1 cellular context compared by ENCODE assay signal in genomic region chr2:72936669-72937355, GRCh38.
TF ChIP-seq lines count a peak whose summit lies in the region.

No MANE protein-coding gene starts in this region.

TF ChIP-seq in H1, 55 proteins besides CTCF, POLR2A, EP300 and RAD21 (continued from another document):
- TF ChIP-seq SIX5 (IDR thresholded peaks at IDR 0.05; ENCODE audit: low read depth, low read length) (no peak), MAFK (IDR thresholded peaks at IDR 0.05; ENCODE audit: low read depth, low read length) (no peak), ATF2 (IDR thresholded peaks at IDR 0.05; ENCODE audit: low read length) (no peak), YY1 (IDR thresholded peaks at IDR 0.05; ENCODE audit: low read depth, low read length) (no peak), HDAC6 (IDR thresholded peaks at IDR 0.05; ENCODE audit: low read depth, low read length) (no peak), SUZ12 (IDR thresholded peaks at IDR 0.05; ENCODE audit: low read length) (no peak), E2F6 (IDR thresholded peaks at IDR 0.05) (no peak), EGR1 (IDR thresholded peaks at IDR 0.05; ENCODE audit: borderline replicate concordance, low read depth, low read length) (no peak), RNF2 (IDR thresholded peaks at IDR 0.05; ENCODE audit: borderline replicate concordance, low read depth, low read length, missing control alignments, poor library complexity, severe bottlenecking) (no peak), POLR2AphosphoS5 (IDR thresholded peaks at IDR 0.05; ENCODE audit: low read depth, low read length) (no peak), KDM1A (IDR thresholded peaks at IDR 0.05; ENCODE audit: borderline replicate concordance, low read length) (no peak), TCF12 (IDR thresholded peaks at IDR 0.05; ENCODE audit: low read depth, low read length) (no peak)
